9 cellular contexts compared by ENCODE assay signal in genomic region chr5:79613571-79613970, GRCh38. TPM values are rescaled to one million over a fixed set of nuclear protein-coding genes. Genes with fewer than 3 reads are reported as not detected.
A peak's percentile ranks its signal among the peaks of the same experiment; 100 is the strongest.
DNase-seq lines count a peak whose midpoint lies in the region; ATAC-seq, FAIRE-seq and TF ChIP-seq lines count a peak whose summit lies in the region.
"Had no signal": no experiment of that assay in that cellular context is flagged by ENCODE, and none has a peak within 500 bp of the region (broad histone marks: within the 10 kb centered on the region; RNA-seq: fewer than 3 reads in every experiment).

No MANE protein-coding gene starts in this region.

- peaks cover 15% of the 10 kb centered on the region for H3K36me3 Mint-ChIP-seq in natural killer cell

- H3K4me3 Mint-ChIP-seq in natural killer cell, result peak overlapping the region; percentile 98

- TF ChIP-seq CTCF in BE2C (IDR thresholded peaks at IDR 0.05; ENCODE audit: low read depth, low read length), result no peak
- TF ChIP-seq CTCF in coronary artery (IDR thresholded peaks at IDR 0.05), result no peak
- no peak for TF ChIP-seq CTCF in natural killer cell (IDR thresholded peaks at IDR 0.05)

- peaks cover 0 to 9% of the 10 kb centered on the region in 2 donors for H3K9me3 Mint-ChIP-seq in natural killer cell

- CTCF ChIA-PET in HEK293T (lab: Yijun Ruan, JAX), result interaction anchor here (0.9 kb wide), 1 partner anchor 589 kb away, joined by 3 read pairs; no protein-coding TSS in a partner anchor

- H3K4me3 ChIP-seq in BE2C (ENCODE audit: low read depth, low read length) (peak overlapping the region; percentile 97), Karpas-422 (ENCODE audit: low read length) (peak overlapping the region; percentile 80), coronary artery (peak overlapping the region; percentile 96)

- FAIRE-seq in urothelium cell line (lab: Jason Lieb, UNC), result no peak

- no peaks in the 10 kb centered on the region for H3K9me2 ChIP-seq in Karpas-422 (replicated peaks; ENCODE audit: insufficient read depth, low read length)

- no peak overlapping the region for H2AFZ ChIP-seq in Karpas-422 (ENCODE audit: low read length)

- H3K4me1 ChIP-seq in BE2C (0 out of 2 replicates have a peak, but pooled peaks cover 3% of the 10 kb centered on the region), Karpas-422 (ENCODE audit: low read length) (peaks cover 20% of the 10 kb centered on the region)

- H3K27me3 ChIP-seq in BE2C (no peaks in the 10 kb centered on the region), Karpas-422 (ENCODE audit: low read length) (no peaks in the 10 kb centered on the region)

- no peak for ATAC-seq in natural killer cell

- intact Hi-C loops in natural killer cell (cut with micrococcal nuclease), result loop anchor here (5.0 to 10.0 kb wide), 2 partner anchors 51 to 99 kb away; partner anchors contain the start of gene HOMER1

- DNase-seq in BE2C (no peak), Karpas-422 (no peak), coronary artery (ENCODE audit: low spot score) (no peak), natural killer cell (no peak), HEK293T (ENCODE audit: extremely low spot score) (no peak), NCI-H510A treated with DMSO at 0.1 percent for 48 hours (lab: John Stamatoyannopoulos, UW) (no peak), NOMO-1 treated with DMSO at 0.1 percent for 48 hours (lab: John Stamatoyannopoulos, UW; ENCODE audit: unreplicated experiment) (no peak), urothelium cell line (ENCODE audit: low spot score) (no peak)
- DNase-seq: T1000 had no signal

- H3K4me1 Mint-ChIP-seq in natural killer cell, result peaks cover 58 to 62% of the 10 kb centered on the region in 2 donors

- no peaks in the 10 kb centered on the region; the same call in 1 of the 2 replicates for H4K20me1 ChIP-seq in Karpas-422 (ENCODE audit: insufficient read depth, low read depth, low read length)

- H3K36me3 ChIP-seq in BE2C (peaks cover 11% of the 10 kb centered on the region), Karpas-422 (ENCODE audit: insufficient read depth, low read length) (peaks cover 41% of the 10 kb centered on the region)

- peak overlapping the region; percentile 95 for H3K9ac ChIP-seq in Karpas-422 (ENCODE audit: low read length)

- H3K4me2 ChIP-seq in Karpas-422 (ENCODE audit: low read depth, low read length, poor library complexity, severe bottlenecking), result peak overlapping the region; percentile 83

- peak overlapping the region; percentile 74; the same call in 1 of the 2 replicates for H3K27ac ChIP-seq in Karpas-422 (ENCODE audit: low read length)
- no peak overlapping the region for H3K27ac ChIP-seq in coronary artery

- peaks cover 62% of the 10 kb centered on the region for H3K79me2 ChIP-seq in Karpas-422 (ENCODE audit: low read length)

- H3K27me3 Mint-ChIP-seq in natural killer cell (ENCODE audit: low read depth in 2 of 2), result no peaks in the 10 kb centered on the region

- H3K27ac Mint-ChIP-seq in natural killer cell, result peak overlapping the region; percentile 94 to 98

- H3K9me3 ChIP-seq in BE2C, result no peaks in the 10 kb centered on the region
- peaks cover 5% of the 10 kb centered on the region; the same call in 1 of the 2 replicates for H3K9me3 ChIP-seq in Karpas-422 (ENCODE audit: low read length)

- POLR2A ChIA-PET in HEK293T (lab: Yijun Ruan, JAX), result interaction anchor here (0.7 to 2.6 kb wide), 4 partner anchors 14 to 370 kb away, joined by 3 to 17 read pairs (median 3); partner anchors contain the start of gene HOMER1

TF ChIP-seq in HEK293T, 16 proteins besides CTCF, POLR2A, EP300 and RAD21:
- TF ChIP-seq FOXM1 (IDR thresholded peaks at IDR 0.05; ENCODE audit: borderline replicate concordance), result no peak
- TF ChIP-seq HDGF (IDR thresholded peaks at IDR 0.05; ENCODE audit: borderline replicate concordance), result no peak
- TF ChIP-seq LEF1 (IDR thresholded peaks at IDR 0.05; ENCODE audit: borderline replicate concordance), result no peak
- no peak for TF ChIP-seq TARDBP (IDR thresholded peaks at IDR 0.05)
- no peak for TF ChIP-seq NFRKB (IDR thresholded peaks at IDR 0.05)
- no peak for TF ChIP-seq ELF4 (IDR thresholded peaks at IDR 0.05)
- TF ChIP-seq ZNF384 (IDR thresholded peaks at IDR 0.05), result no peak
- TF ChIP-seq ARNT (IDR thresholded peaks at IDR 0.05), result no peak
- no peak for TF ChIP-seq FOXA1 (IDR thresholded peaks at IDR 0.05)
- TF ChIP-seq SUZ12 (IDR thresholded peaks at IDR 0.05), result no peak
- TF ChIP-seq FOXK2 (IDR thresholded peaks at IDR 0.05), result no peak
- no peak for TF ChIP-seq SP1 (IDR thresholded peaks at IDR 0.05)

RNA-seq across cellular contexts. Expression of gene TENT2, which starts 1.3 kb away (rescaled TPM):
- 27.9 TPM for polyA plus RNA-seq in BE2C (2012; ENCODE audit: insufficient read depth, insufficient read length, low read depth)
- total RNA-seq in Karpas-422 (2014; rRNA removed; shearing (Covaris generic); ENCODE audit: low replicate concordance), result 69.8 and 135 TPM in 2 replicates
- 100 to 1,000 TPM; 219 to 296 (median 272) TPM for total RNA-seq in natural killer cell
